24 cellular contexts compared by ENCODE assay signal in genomic region chr17:50072925-50073324, GRCh38.
"Had no signal": no experiment of that assay in that cellular context is flagged by ENCODE, and none has a peak within 500 bp of the region (broad histone marks: within the 10 kb centered on the region; RNA-seq: fewer than 3 reads in every experiment).

No MANE protein-coding gene starts in this region.

- ATAC-seq: left cardiac atrium; naive thymus-derived CD4-positive, alpha-beta T cell; right lobe of liver; upper lobe of right lung; WTC11 had no signal

- H3K36me3 ChIP-seq: right lobe of liver had no signal

- H3K27me3 Mint-ChIP-seq: activated CD4-positive, alpha-beta memory T cell treated with anti-CD3 and anti-CD28 coated beads, Interleukin-2, amount 10 ng/mL, durations not matched to agents 7 days and 5 days; activated CD4-positive, alpha-beta T cell treated with anti-CD3 and anti-CD28 coated beads, Interleukin-2, amount 10 ng/mL, durations not matched to agents 7 days and 5 days; activated T-cell treated with anti-CD3 and anti-CD28 coated beads, Interleukin-2, amount 50 U/mL, for 24 hours; naive thymus-derived CD4-positive, alpha-beta T cell; stimulated activated naive CD8-positive, alpha-beta T cell treated with anti-CD3 and anti-CD28 coated beads, Interleukin-15, Interleukin-2, amounts not matched to agents 100 ng/mL and 50 ng/mL, for 24 hours had no signal

- H3K9me3 Mint-ChIP-seq: activated CD4-positive, alpha-beta T cell treated with anti-CD3 and anti-CD28 coated beads, Interleukin-2, amount 10 ng/mL, durations not matched to agents 7 days and 5 days; activated T-cell treated with anti-CD3 and anti-CD28 coated beads, Interleukin-2, amount 50 U/mL, for 24 hours had no signal

- H3K27ac ChIP-seq: esophagus squamous epithelium, right lobe of liver, upper lobe of right lung had no signal

- H3K4me1 ChIP-seq: esophagus squamous epithelium, right lobe of liver, upper lobe of right lung had no signal

- H3K4me3 Mint-ChIP-seq: activated CD4-positive, alpha-beta memory T cell treated with anti-CD3 and anti-CD28 coated beads, Interleukin-2, amount 10 ng/mL, durations not matched to agents 7 days and 5 days; activated CD4-positive, alpha-beta T cell treated with anti-CD3 and anti-CD28 coated beads, Interleukin-2, amount 10 ng/mL, durations not matched to agents 7 days and 5 days; activated T-cell treated with anti-CD3 and anti-CD28 coated beads, Interleukin-2, amount 50 U/mL, for 24 hours; naive thymus-derived CD4-positive, alpha-beta T cell; stimulated activated naive CD8-positive, alpha-beta T cell treated with anti-CD3 and anti-CD28 coated beads, Interleukin-15, Interleukin-2, amounts not matched to agents 100 ng/mL and 50 ng/mL, for 24 hours; WTC11 had no signal

- H3K4me3 ChIP-seq: esophagus squamous epithelium, right lobe of liver, thoracic aorta, upper lobe of right lung had no signal

- H3K27me3 ChIP-seq: esophagus squamous epithelium, right lobe of liver, upper lobe of right lung had no signal

- DNase-seq: activated CD4-positive, alpha-beta memory T cell treated with anti-CD3 and anti-CD28 coated beads, Interleukin-2, amount 10 ng/mL, durations not matched to agents 7 days and 5 days; activated CD4-positive, alpha-beta T cell treated with anti-CD3 and anti-CD28 coated beads for 1 hour; activated CD4-positive, alpha-beta T cell treated with anti-CD3 and anti-CD28 coated beads, Interleukin-2, amount 10 ng/mL, durations not matched to agents 7 days and 5 days; activated CD8-positive, alpha-beta memory T cell treated with anti-CD3 and anti-CD28 coated beads, Interleukin-2, amount 50 U/mL, for 48 hours; activated gamma-delta T cell treated with Interleukin-2 at 50 U/mL for 16 hours; activated naive CD4-positive, alpha-beta T cell treated with anti-CD3 and anti-CD28 coated beads, Interleukin-2, amount 50 U/mL, for 16 hours; activated T-cell treated with anti-CD3 and anti-CD28 coated beads, Interleukin-2, amount 50 U/mL, for 24 hours; amygdala; dermis blood vessel endothelial cell; effector CD4-positive, alpha-beta T cell; esophagus squamous epithelium; glutamatergic neuron; hippocampal formation; left cardiac atrium; mammary epithelial cell; midbrain; naive thymus-derived CD4-positive, alpha-beta T cell; nucleus accumbens; stimulated activated CD4-positive, alpha-beta T cell treated with anti-CD3 and anti-CD28 coated beads, Interleukin-2, amount 100 ng/mL, for 48 hours; upper lobe of right lung had no signal

- H3K27ac Mint-ChIP-seq: activated CD4-positive, alpha-beta memory T cell treated with anti-CD3 and anti-CD28 coated beads, Interleukin-2, amount 10 ng/mL, durations not matched to agents 7 days and 5 days; activated CD4-positive, alpha-beta T cell treated with anti-CD3 and anti-CD28 coated beads, Interleukin-2, amount 10 ng/mL, durations not matched to agents 7 days and 5 days; activated T-cell treated with anti-CD3 and anti-CD28 coated beads, Interleukin-2, amount 50 U/mL, for 24 hours; stimulated activated naive CD8-positive, alpha-beta T cell treated with anti-CD3 and anti-CD28 coated beads, Interleukin-15, Interleukin-2, amounts not matched to agents 100 ng/mL and 50 ng/mL, for 24 hours; WTC11 had no signal

- H3K9me3 ChIP-seq: esophagus squamous epithelium, right lobe of liver, thoracic aorta, upper lobe of right lung had no signal

- H3K4me1 Mint-ChIP-seq: activated CD4-positive, alpha-beta memory T cell treated with anti-CD3 and anti-CD28 coated beads, Interleukin-2, amount 10 ng/mL, durations not matched to agents 7 days and 5 days had no signal
